Comparison of ENCODE assay signal across 1 cellular context in the genomic region with DNA sequence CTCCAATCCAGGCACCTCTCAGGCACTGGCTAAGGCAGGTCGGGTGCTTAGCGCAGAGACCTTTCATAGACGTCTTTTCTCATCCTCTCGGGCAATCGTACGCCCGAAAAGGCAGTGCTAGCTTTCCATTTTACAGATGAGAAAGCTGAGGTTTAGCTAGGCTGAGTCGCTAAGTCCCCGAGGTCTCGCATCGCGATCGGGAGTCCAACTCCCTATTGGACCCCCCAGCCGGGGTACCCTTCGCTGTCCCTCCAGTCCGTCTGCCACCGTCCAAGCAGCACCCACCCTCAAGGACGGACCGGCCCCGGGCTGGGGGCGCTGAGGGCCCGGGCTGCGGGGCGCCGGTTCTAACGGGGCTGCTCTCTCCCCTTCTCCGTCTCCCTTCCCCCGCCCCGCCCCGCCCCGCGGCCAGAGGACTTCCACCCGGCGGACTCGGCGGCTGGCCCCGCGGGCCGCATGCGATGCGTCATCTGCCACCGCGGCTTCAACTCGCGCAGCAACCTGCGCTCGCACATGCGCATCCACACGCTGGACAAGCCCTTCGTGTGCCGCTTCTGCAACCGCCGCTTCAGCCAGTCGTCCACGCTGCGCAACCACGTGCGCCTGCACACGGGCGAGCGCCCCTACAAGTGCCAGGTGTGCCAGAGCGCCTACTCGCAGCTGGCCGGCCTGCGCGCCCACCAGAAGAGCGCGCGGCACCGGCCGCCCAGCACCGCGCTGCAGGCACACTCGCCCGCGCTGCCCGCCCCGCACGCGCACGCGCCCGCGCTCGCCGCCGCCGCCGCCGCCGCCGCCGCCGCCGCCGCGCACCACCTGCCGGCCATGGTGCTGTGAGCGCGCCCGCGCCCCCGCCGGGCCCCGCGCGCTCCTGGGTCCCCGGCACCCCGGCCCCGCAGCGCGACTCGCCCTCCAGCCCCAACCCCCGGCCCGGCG.
TF ChIP-seq lines count a peak whose summit lies in the region.

No MANE protein-coding gene starts in this region.

TF ChIP-seq in HepG2, 621 proteins besides CTCF, POLR2A, EP300 and RAD21 (continued from another document and continues in another):
- TF ChIP-seq IRX3 (CRISPR knock-in tag; IDR thresholded peaks at IDR 0.05; ENCODE audit: borderline replicate concordance, low read depth) (peak; percentile 91), NPAS2 (CRISPR knock-in tag; IDR thresholded peaks at IDR 0.05; ENCODE audit: borderline replicate concordance) (no peak), REL (CRISPR knock-in tag; conservative IDR thresholded peaks at IDR 0.05) (0 out of 2 replicates have a peak, but pooled peaks have one; percentile 53), SYNCRIP (IDR thresholded peaks at IDR 0.05; ENCODE audit: insufficient read depth, low read depth, low read length) (no peak), HIC2 (CRISPR knock-in tag; IDR thresholded peaks at IDR 0.05; ENCODE audit: low read depth) (no peak), ZNF704 (CRISPR knock-in tag; IDR thresholded peaks at IDR 0.05; ENCODE audit: borderline replicate concordance) (0 out of 2 replicates have a peak, but pooled peaks have one; percentile 79), ZBTB44 (CRISPR knock-in tag; IDR thresholded peaks at IDR 0.05) (peak; percentile 82; the same call in 1 of the 2 replicates), JARID2 (CRISPR knock-in tag; IDR thresholded peaks at IDR 0.05; ENCODE audit: insufficient replicate concordance) (no peak), ZEB1 (IDR thresholded peaks at IDR 0.05; ENCODE audit: insufficient replicate concordance, low read depth) (no peak), FIP1L1 (IDR thresholded peaks at IDR 0.05; ENCODE audit: borderline replicate concordance, insufficient read depth, low read depth, low read length) (no peak), ZBTB20 (CRISPR knock-in tag; IDR thresholded peaks at IDR 0.05; ENCODE audit: borderline replicate concordance, low read depth) (no peak), CSRNP1 (CRISPR knock-in tag; IDR thresholded peaks at IDR 0.05) (peak; percentile 89), ZNF720 (CRISPR knock-in tag; IDR thresholded peaks at IDR 0.05) (no peak), PHB2 (IDR thresholded peaks at IDR 0.05; ENCODE audit: partially characterized antibody) (no peak), MLX (CRISPR knock-in tag; IDR thresholded peaks at IDR 0.05) (no peak), SOX13 (IDR thresholded peaks at IDR 0.05) (no peak), SOX13 (CRISPR knock-in tag; conservative IDR thresholded peaks at IDR 0.05 in 1 of 2, IDR thresholded peaks at IDR 0.05 in 1 of 2) (no peak), ZNF256 (CRISPR knock-in tag; conservative IDR thresholded peaks at IDR 0.05) (peak; percentile 71), FOSL2 (CRISPR knock-in tag; IDR thresholded peaks at IDR 0.05) (peak; percentile 87), TBP (CRISPR knock-in tag; IDR thresholded peaks at IDR 0.05) (no peak), ZFYVE20 (CRISPR knock-in tag; IDR thresholded peaks at IDR 0.05; ENCODE audit: borderline replicate concordance, low read depth) (0 out of 2 replicates have a peak, but pooled peaks have one; percentile 54), MEF2D (CRISPR knock-in tag; IDR thresholded peaks at IDR 0.05) (peak; percentile 44; the same call in 1 of the 2 replicates), ZNF850 (CRISPR knock-in tag; conservative IDR thresholded peaks at IDR 0.05) (no peak), ZNF432 (CRISPR knock-in tag; IDR thresholded peaks at IDR 0.05; ENCODE audit: borderline replicate concordance) (0 out of 2 replicates have a peak, but pooled peaks have one; percentile 60), SALL1 (CRISPR knock-in tag; IDR thresholded peaks at IDR 0.05) (peak; percentile 79), ZNF121 (CRISPR knock-in tag; IDR thresholded peaks at IDR 0.05) (no peak), ZFP1 (CRISPR knock-in tag; IDR thresholded peaks at IDR 0.05) (no peak), ZNF652 (CRISPR knock-in tag; IDR thresholded peaks at IDR 0.05; ENCODE audit: borderline replicate concordance, low read depth) (no peak), ZNF773 (CRISPR knock-in tag; IDR thresholded peaks at IDR 0.05; ENCODE audit: borderline replicate concordance) (peak; percentile 82; the same call in 1 of the 2 replicates), ZMYM3 (CRISPR knock-in tag; IDR thresholded peaks at IDR 0.05) (peak; percentile 76), ZNF337 (CRISPR knock-in tag; IDR thresholded peaks at IDR 0.05; ENCODE audit: borderline replicate concordance, low read depth) (no peak), PCBP1 (IDR thresholded peaks at IDR 0.05; ENCODE audit: borderline replicate concordance, low read depth, low read length) (no peak), ZNF607 (CRISPR knock-in tag; IDR thresholded peaks at IDR 0.05; ENCODE audit: borderline replicate concordance) (peak; percentile 88), RAD51 (IDR thresholded peaks at IDR 0.05; ENCODE audit: borderline replicate concordance) (no peak), ZBTB7A (CRISPR knock-in tag; IDR thresholded peaks at IDR 0.05) (no peak), BORCS8-MEF2B (CRISPR knock-in tag; IDR thresholded peaks at IDR 0.05) (peak; percentile 87), SPEN (CRISPR knock-in tag; IDR thresholded peaks at IDR 0.05; ENCODE audit: low read depth) (peak; percentile 37; the same call in 1 of the 2 replicates)
- TF ChIP-seq, protein P1, sequence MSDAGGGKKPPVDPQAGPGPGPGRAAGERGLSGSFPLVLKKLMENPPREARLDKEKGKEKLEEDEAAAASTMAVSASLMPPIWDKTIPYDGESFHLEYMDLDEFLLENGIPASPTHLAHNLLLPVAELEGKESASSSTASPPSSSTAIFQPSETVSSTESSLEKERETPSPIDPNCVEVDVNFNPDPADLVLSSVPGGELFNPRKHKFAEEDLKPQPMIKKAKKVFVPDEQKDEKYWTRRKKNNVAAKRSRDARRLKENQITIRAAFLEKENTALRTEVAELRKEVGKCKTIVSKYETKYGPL (CRISPR knock-in tag; IDR thresholded peaks at IDR 0.05), result peak; percentile 63; the same call in 1 of the 2 replicates
- TF ChIP-seq, protein P2, sequence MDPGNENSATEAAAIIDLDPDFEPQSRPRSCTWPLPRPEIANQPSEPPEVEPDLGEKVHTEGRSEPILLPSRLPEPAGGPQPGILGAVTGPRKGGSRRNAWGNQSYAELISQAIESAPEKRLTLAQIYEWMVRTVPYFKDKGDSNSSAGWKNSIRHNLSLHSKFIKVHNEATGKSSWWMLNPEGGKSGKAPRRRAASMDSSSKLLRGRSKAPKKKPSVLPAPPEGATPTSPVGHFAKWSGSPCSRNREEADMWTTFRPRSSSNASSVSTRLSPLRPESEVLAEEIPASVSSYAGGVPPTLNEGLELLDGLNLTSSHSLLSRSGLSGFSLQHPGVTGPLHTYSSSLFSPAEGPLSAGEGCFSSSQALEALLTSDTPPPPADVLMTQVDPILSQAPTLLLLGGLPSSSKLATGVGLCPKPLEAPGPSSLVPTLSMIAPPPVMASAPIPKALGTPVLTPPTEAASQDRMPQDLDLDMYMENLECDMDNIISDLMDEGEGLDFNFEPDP (CRISPR knock-in tag; conservative IDR thresholded peaks at IDR 0.05), result peak; percentile 88; the same call in 1 of the 2 replicates
- TF ChIP-seq, protein P3, sequence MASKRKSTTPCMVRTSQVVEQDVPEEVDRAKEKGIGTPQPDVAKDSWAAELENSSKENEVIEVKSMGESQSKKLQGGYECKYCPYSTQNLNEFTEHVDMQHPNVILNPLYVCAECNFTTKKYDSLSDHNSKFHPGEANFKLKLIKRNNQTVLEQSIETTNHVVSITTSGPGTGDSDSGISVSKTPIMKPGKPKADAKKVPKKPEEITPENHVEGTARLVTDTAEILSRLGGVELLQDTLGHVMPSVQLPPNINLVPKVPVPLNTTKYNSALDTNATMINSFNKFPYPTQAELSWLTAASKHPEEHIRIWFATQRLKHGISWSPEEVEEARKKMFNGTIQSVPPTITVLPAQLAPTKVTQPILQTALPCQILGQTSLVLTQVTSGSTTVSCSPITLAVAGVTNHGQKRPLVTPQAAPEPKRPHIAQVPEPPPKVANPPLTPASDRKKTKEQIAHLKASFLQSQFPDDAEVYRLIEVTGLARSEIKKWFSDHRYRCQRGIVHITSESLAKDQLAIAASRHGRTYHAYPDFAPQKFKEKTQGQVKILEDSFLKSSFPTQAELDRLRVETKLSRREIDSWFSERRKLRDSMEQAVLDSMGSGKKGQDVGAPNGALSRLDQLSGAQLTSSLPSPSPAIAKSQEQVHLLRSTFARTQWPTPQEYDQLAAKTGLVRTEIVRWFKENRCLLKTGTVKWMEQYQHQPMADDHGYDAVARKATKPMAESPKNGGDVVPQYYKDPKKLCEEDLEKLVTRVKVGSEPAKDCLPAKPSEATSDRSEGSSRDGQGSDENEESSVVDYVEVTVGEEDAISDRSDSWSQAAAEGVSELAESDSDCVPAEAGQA (IDR thresholded peaks at IDR 0.05; ENCODE audit: low read depth), result no peak
- TF ChIP-seq, protein P3 (CRISPR knock-in tag; IDR thresholded peaks at IDR 0.05; ENCODE audit: borderline replicate concordance), result peak; percentile 37; the same call in 1 of the 2 replicates
